In genomic region chr2:203238329-203238710, GRCh38 we compare ENCODE assay signal across 8 cellular contexts. TPM values are rescaled to one million over a fixed set of nuclear protein-coding genes. Genes with fewer than 3 reads are reported as not detected.
DNase-seq lines count a peak whose midpoint lies in the region; ATAC-seq, FAIRE-seq and TF ChIP-seq lines count a peak whose summit lies in the region.

No MANE protein-coding gene starts in this region.

- in situ Hi-C loops in brain microvascular endothelial cell (cut with HindIII; ENCODE audit: low pct_ligation_motif_present, low sequenced_read_pairs): no loop called here

- no peaks in the 10 kb centered on the region for H3K27me3 ChIP-seq in CD8-positive, alpha-beta memory T cell (ENCODE audit: insufficient read depth, low read length, poor library complexity, severe bottlenecking)
- H3K27me3 ChIP-seq in brain microvascular endothelial cell (replicated peaks): no peaks in the 10 kb centered on the region

- no peak for TF ChIP-seq CTCF in brain microvascular endothelial cell (IDR thresholded peaks at IDR 0.05; ENCODE audit: low read depth, low read length, missing control alignments)
- no peak for TF ChIP-seq CTCF in mesothelial cell of epicardium (IDR thresholded peaks at IDR 0.05; ENCODE audit: unreplicated experiment)

- no peaks in the 10 kb centered on the region for H3K9me3 ChIP-seq in CD8-positive, alpha-beta memory T cell (ENCODE audit: low read length)

- no peaks in the 10 kb centered on the region for H3K9me3 Mint-ChIP-seq in CD8-positive, alpha-beta memory T cell
- no peaks in the 10 kb centered on the region for H3K9me3 Mint-ChIP-seq in mesothelial cell of epicardium

- peaks cover 23% of the 10 kb centered on the region for H3K4me1 ChIP-seq in CD8-positive, alpha-beta memory T cell (ENCODE audit: insufficient read depth, low read length)

- peak overlapping the region; percentile 99 for H3K4me3 ChIP-seq in CD8-positive, alpha-beta memory T cell (ENCODE audit: low read length)
- peak overlapping the region; percentile 87 for H3K4me3 ChIP-seq in brain microvascular endothelial cell (ENCODE audit: low read depth, low read length)

- POLR2A ChIA-PET in CD8-positive, alpha-beta memory T cell (lab: Charles Lee): interaction anchor here (0.6 to 1.6 kb wide), 2 partner anchors 12 to 577 kb away, joined by 3 to 4 read pairs; no protein-coding TSS in a partner anchor

- peak overlapping the region; percentile 95 to 100 (median 99) for H3K27ac Mint-ChIP-seq in CD8-positive, alpha-beta memory T cell
- H3K27ac Mint-ChIP-seq in mesothelial cell of epicardium: peak overlapping the region; percentile 98

- H3K4me1 Mint-ChIP-seq in CD8-positive, alpha-beta memory T cell: peaks cover 29 to 41% (median 31%) of the 10 kb centered on the region in 3 donors
- peaks cover 5% of the 10 kb centered on the region for H3K4me1 Mint-ChIP-seq in mesothelial cell of epicardium

- no peaks in the 10 kb centered on the region for H3K36me3 ChIP-seq in CD8-positive, alpha-beta memory T cell (ENCODE audit: insufficient read depth, low read length)
- H3K36me3 ChIP-seq in brain microvascular endothelial cell (replicated peaks): peaks cover 6% of the 10 kb centered on the region

- H3K36me3 Mint-ChIP-seq in CD8-positive, alpha-beta memory T cell: peaks cover 5 to 26% (median 12%) of the 10 kb centered on the region in 3 donors
- H3K36me3 Mint-ChIP-seq in mesothelial cell of epicardium: peaks cover 10% of the 10 kb centered on the region

- CTCF ChIA-PET in CD8-positive, alpha-beta memory T cell (lab: Charles Lee): interaction anchor here (0.6 to 3.4 kb wide), 10 partner anchors 9 to 664 kb away, joined by 3 to 19 read pairs (median 6); partner anchors contain the start of genes CARF and WDR12

- DNase-seq in CD8-positive, alpha-beta memory T cell: no peak
- DNase-seq in brain microvascular endothelial cell: no peak
- no peak for DNase-seq in mesothelial cell of epicardium (ENCODE audit: low spot score in 2 of 2, unreplicated experiment in 2 of 2)
- no peak for DNase-seq in GM12891 (ENCODE audit: insufficient read length, low spot score)
- DNase-seq in GM19238 (ENCODE audit: insufficient read length, low spot score): no peak
- no peak for DNase-seq in epidermal melanocyte (ENCODE audit: insufficient read length, low spot score)

- peak overlapping the region; percentile 89 to 100 (median 98) for H3K4me3 Mint-ChIP-seq in CD8-positive, alpha-beta memory T cell
- peak overlapping the region; percentile 95 for H3K4me3 Mint-ChIP-seq in mesothelial cell of epicardium

- H3K27ac ChIP-seq in CD8-positive, alpha-beta memory T cell (ENCODE audit: low read depth, low read length): peak overlapping the region; percentile 96
- peak overlapping the region; percentile 97 for H3K27ac ChIP-seq in brain microvascular endothelial cell

- no peak for TF ChIP-seq POLR2A in GM12891 (IDR thresholded peaks at IDR 0.05; ENCODE audit: low read depth, low read length)

- FAIRE-seq in GM12891 (lab: Jason Lieb, UNC): no peak

- H3K27me3 Mint-ChIP-seq in CD8-positive, alpha-beta memory T cell: peaks cover 0 to 6% of the 10 kb centered on the region in 2 donors
- no peaks in the 10 kb centered on the region for H3K27me3 Mint-ChIP-seq in mesothelial cell of epicardium (ENCODE audit: low read depth)

- ATAC-seq in HG02981 (IDR thresholded peaks at IDR 0.05; ENCODE audit: unreplicated experiment): peak; percentile 0
- no peak for ATAC-seq in activated CD4-positive, CD25-positive, alpha-beta regulatory T cell treated with anti-CD3 and anti-CD28 coated beads, Interleukin-2, amount 50 U/mL, for 24 hours

TF ChIP-seq in GM12891, 5 proteins besides CTCF, POLR2A, EP300 and RAD21:
- TF ChIP-seq PAX5 (IDR thresholded peaks at IDR 0.05; ENCODE audit: insufficient read depth, low read length, severe bottlenecking) (no peak), TAF1 (IDR thresholded peaks at IDR 0.05; ENCODE audit: low read depth, low read length) (no peak)
TF ChIP-seq in GM12891: peak in this region for 0.

RNA-seq across cellular contexts. Expression of gene CYP20A1, which starts 0.5 kb away (rescaled TPM):
- 10 to 100 TPM; 28.5 to 28.6 TPM for total RNA-seq in CD8-positive, alpha-beta memory T cell
- 41.7 TPM for polyA plus RNA-seq in CD8-positive, alpha-beta memory T cell
- 20.0 to 21.1 TPM (median 20.6 TPM) in 3 replicates for total RNA-seq in mesothelial cell of epicardium
- 3.1 TPM for polyA plus RNA-seq in GM12891 (2012; ENCODE audit: low read depth, missing spikeins)
